ENCODE assay signal across 1 cellular context in genomic region chr13:48532473-48533206, GRCh38.
TF ChIP-seq lines count a peak whose summit lies in the region.

Gene RCBTB2, minus strand, starts transcription at chr13:48533080. Its CDS starts 11,141 bp downstream, at chr13:48521939.

TF ChIP-seq in HEK293, 187 proteins besides CTCF, POLR2A, EP300 and RAD21 (continued from another document and continues in another):
- TF ChIP-seq ZBTB26 (tag by site-specific recombination; optimal IDR thresholded peaks at IDR 0.05) (peak; percentile 85), KLF7 (tag by site-specific recombination; IDR thresholded peaks at IDR 0.05; ENCODE audit: borderline replicate concordance) (peak; percentile 86; the same call in 1 of the 2 replicates), ZNF280D (tag by site-specific recombination; IDR thresholded peaks at IDR 0.05) (peak; percentile 82; the same call in 1 of the 2 replicates), ZNF10 (tag by site-specific recombination; IDR thresholded peaks at IDR 0.05) (peak; percentile 48; the same call in 1 of the 2 replicates), ZBTB11 (tag by site-specific recombination; conservative IDR thresholded peaks at IDR 0.05; ENCODE audit: low read depth) (peak; percentile 48), ZBTB10 (tag by site-specific recombination; IDR thresholded peaks at IDR 0.05) (peak; percentile 86), ZNF544 (tag by site-specific recombination; IDR thresholded peaks at IDR 0.05) (no peak), ZSCAN23 (tag by site-specific recombination; IDR thresholded peaks at IDR 0.05) (0 out of 2 replicates have a peak, but pooled peaks have one; percentile 42), ZNF423 (tag by site-specific recombination; IDR thresholded peaks at IDR 0.05) (peak; percentile 73), ZNF629 (tag by site-specific recombination; IDR thresholded peaks at IDR 0.05) (peak; percentile 84), SP3 (tag by site-specific recombination; IDR thresholded peaks at IDR 0.05) (peak; percentile 81), PRDM10 (tag by site-specific recombination; IDR thresholded peaks at IDR 0.05) (peak; percentile 81), ZNF580 (tag by site-specific recombination; IDR thresholded peaks at IDR 0.05) (0 out of 2 replicates have a peak, but pooled peaks have one; percentile 10), ZBTB8A (tag by site-specific recombination; IDR thresholded peaks at IDR 0.05) (peak; percentile 34), GLIS2 (tag by site-specific recombination; IDR thresholded peaks at IDR 0.05) (peak; percentile 98), ELK4 (IDR thresholded peaks at IDR 0.05; ENCODE audit: borderline replicate concordance, low read depth, low read length) (no peak), ZBTB20 (tag by site-specific recombination; IDR thresholded peaks at IDR 0.05) (peak; percentile 92), ZNF660 (tag by site-specific recombination; IDR thresholded peaks at IDR 0.05) (peak; percentile 64; the same call in 1 of the 2 replicates), SP2 (tag by site-specific recombination; IDR thresholded peaks at IDR 0.05) (peak; percentile 82), ZNF2 (tag by site-specific recombination; IDR thresholded peaks at IDR 0.05) (peak; percentile 86), SCRT2 (tag by site-specific recombination; IDR thresholded peaks at IDR 0.05) (peak; percentile 56), ZNF184 (tag by site-specific recombination; IDR thresholded peaks at IDR 0.05) (no peak), ZSCAN4 (tag by site-specific recombination; IDR thresholded peaks at IDR 0.05) (no peak), SP7 (tag by site-specific recombination; IDR thresholded peaks at IDR 0.05) (peak; percentile 85), ZNF654 (tag by site-specific recombination; IDR thresholded peaks at IDR 0.05; ENCODE audit: low read depth) (no peak), ZNF398 (tag by site-specific recombination; IDR thresholded peaks at IDR 0.05) (peak; percentile 58), MZF1 (tag by site-specific recombination; IDR thresholded peaks at IDR 0.05; ENCODE audit: borderline replicate concordance) (no peak), ZBTB6 (tag by site-specific recombination; IDR thresholded peaks at IDR 0.05) (peak; percentile 65), ZNF610 (tag by site-specific recombination; IDR thresholded peaks at IDR 0.05; ENCODE audit: borderline replicate concordance) (no peak), ZNF501 (tag by site-specific recombination; IDR thresholded peaks at IDR 0.05) (peak; percentile 98), ZFP3 (tag by site-specific recombination; IDR thresholded peaks at IDR 0.05; ENCODE audit: low read depth) (no peak), ZNF121 (tag by site-specific recombination; IDR thresholded peaks at IDR 0.05) (peak; percentile 60; the same call in 1 of the 2 replicates), KLF1 (tag by site-specific recombination; IDR thresholded peaks at IDR 0.05) (peak; percentile 66)
